ENCODE assay signal across 33 cellular contexts in the genomic region with DNA sequence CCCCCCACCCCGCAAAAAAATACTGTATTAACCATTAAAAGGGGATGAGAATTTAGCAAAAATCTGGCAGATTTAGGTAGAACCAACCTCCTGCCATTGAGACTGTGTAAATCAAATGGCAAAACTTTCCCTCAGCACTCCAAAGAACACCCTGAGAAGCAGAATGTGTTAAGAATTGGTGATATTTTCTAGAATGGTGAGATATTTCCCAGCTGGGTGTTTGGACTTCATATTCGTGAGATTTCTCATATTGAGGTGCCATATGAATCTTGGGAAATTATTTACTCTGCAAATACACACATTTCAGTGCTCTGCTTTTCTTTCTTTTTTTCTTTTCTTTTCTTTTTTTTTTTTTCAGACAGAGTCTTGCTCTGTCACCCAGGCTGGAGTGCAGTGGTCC.
"Had no signal": no experiment of that assay in that cellular context is flagged by ENCODE, and none has a peak within 500 bp of the region (broad histone marks: within the 10 kb centered on the region; RNA-seq: fewer than 3 reads in every experiment).

No MANE protein-coding gene starts in this region.

- H3K36me3 ChIP-seq: MG63 had no signal

- H3K4me3 ChIP-seq: MG63 had no signal

- DNase-seq: Karpas-422, Kasumi-1, MG63, MM.1S, MV-4-11, NCI-H1048, NCI-H1092, NCI-H1092 treated with DMSO at 0.1 percent for 48 hours, NCI-H1105, NCI-H1105 treated with DMSO at 0.1 percent for 48 hours, NCI-H1417, NCI-H1417 treated with DMSO at 0.1 percent for 48 hours, NCI-H1436, NCI-H1436 treated with DMSO at 0.1 percent for 48 hours, NCI-H146, NCI-H1694, NCI-H1694 treated with DMSO at 0.1 percent for 48 hours, NCI-H187, NCI-H187 treated with DMSO at 0.1 percent for 48 hours, NCI-H1930, NCI-H2029, NCI-H2029 treated with DMSO at 0.1 percent for 48 hours, NCI-H2081, NCI-H2081 treated with DMSO at 0.1 percent for 48 hours, NCI-H2107, NCI-H2171, NCI-H2171 treated with DMSO at 0.1 percent for 48 hours, NCI-H226, NCI-H345, NCI-H446, NCI-H446 treated with DMSO at 0.1 percent for 48 hours, NCI-H510A had no signal

- H3K27me3 ChIP-seq: MG63 had no signal

- H3K9me3 ChIP-seq: MG63 had no signal

- H3K27ac ChIP-seq: KMS-11 had no signal
